1 cellular context compared by ENCODE assay signal in the genomic region with DNA sequence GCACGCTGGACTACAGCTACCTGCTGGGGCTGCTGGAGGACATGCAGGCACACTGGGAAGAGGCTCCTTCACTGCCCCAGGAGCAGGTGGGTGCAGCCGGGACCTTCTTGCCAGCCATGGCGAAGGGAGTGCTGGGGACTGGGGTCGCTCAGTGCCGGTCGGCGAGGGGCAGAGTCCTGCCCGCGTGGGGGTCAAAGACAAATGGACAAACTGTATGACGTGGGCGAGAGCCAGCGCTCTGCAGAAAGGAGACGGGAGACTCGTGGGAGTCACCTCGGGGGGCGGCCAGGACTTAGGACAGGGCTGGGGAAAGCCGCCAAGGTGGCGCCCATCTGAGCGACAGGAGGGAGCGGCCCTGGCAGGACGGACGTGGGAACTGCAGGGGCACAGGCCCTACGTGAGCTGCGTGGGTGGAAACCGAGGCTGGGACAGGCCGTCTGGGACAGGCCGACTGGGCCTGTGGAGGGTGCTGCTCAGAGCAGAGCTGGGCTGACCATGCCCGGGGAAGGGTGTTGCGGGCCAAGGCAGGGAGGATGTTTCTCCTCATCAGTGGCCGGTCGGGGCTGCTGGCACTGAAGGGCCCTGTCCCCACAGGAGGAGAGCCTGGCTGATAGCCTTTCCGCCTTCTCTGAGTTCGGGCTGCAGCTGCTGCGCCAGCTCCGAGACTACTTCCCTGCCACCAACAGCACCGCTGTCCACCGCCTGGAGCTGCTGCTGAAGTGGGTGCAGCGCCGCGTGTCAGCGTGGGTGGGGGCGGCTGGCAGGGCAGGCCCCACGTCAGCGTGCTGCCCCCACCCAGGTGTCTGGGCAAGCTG.
TF ChIP-seq lines count a peak whose summit lies in the region.

No MANE protein-coding gene starts in this region.

TF ChIP-seq in H1, 55 proteins besides CTCF, POLR2A, EP300 and RAD21:
- TF ChIP-seq NRF1 (IDR thresholded peaks at IDR 0.05; ENCODE audit: low read depth, low read length), result no peak
- no peak for TF ChIP-seq E2F6 (IDR thresholded peaks at IDR 0.05)
- no peak for TF ChIP-seq ZNF274 (IDR thresholded peaks at IDR 0.05; ENCODE audit: borderline replicate concordance, extremely low read depth, low read length)
- no peak for TF ChIP-seq KDM5A (IDR thresholded peaks at IDR 0.05; ENCODE audit: low read length)
- TF ChIP-seq, protein P1, sequence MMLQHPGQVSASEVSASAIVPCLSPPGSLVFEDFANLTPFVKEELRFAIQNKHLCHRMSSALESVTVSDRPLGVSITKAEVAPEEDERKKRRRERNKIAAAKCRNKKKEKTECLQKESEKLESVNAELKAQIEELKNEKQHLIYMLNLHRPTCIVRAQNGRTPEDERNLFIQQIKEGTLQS (IDR thresholded peaks at IDR 0.05; ENCODE audit: insufficient read depth, low read depth, low read length), result no peak
- TF ChIP-seq CHD1 (IDR thresholded peaks at IDR 0.05; ENCODE audit: low read depth, low read length), result no peak
- no peak for TF ChIP-seq SP2 (IDR thresholded peaks at IDR 0.05; ENCODE audit: low read length)
- TF ChIP-seq TAF7 (optimal IDR thresholded peaks at IDR 0.05; ENCODE audit: borderline replicate concordance, low read depth, low read length), result no peak
- TF ChIP-seq SIX5 (IDR thresholded peaks at IDR 0.05; ENCODE audit: low read depth, low read length), result no peak
- TF ChIP-seq, protein P2, sequence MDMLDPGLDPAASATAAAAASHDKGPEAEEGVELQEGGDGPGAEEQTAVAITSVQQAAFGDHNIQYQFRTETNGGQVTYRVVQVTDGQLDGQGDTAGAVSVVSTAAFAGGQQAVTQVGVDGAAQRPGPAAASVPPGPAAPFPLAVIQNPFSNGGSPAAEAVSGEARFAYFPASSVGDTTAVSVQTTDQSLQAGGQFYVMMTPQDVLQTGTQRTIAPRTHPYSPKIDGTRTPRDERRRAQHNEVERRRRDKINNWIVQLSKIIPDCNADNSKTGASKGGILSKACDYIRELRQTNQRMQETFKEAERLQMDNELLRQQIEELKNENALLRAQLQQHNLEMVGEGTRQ (IDR thresholded peaks at IDR 0.05; ENCODE audit: low read length), result no peak
- no peak for TF ChIP-seq CTBP2 (IDR thresholded peaks at IDR 0.05; ENCODE audit: borderline replicate concordance, insufficient read depth, insufficient read length, low read length)
- TF ChIP-seq TBP (IDR thresholded peaks at IDR 0.05; ENCODE audit: low read depth, low read length), result no peak
- no peak for TF ChIP-seq TAF1 (IDR thresholded peaks at IDR 0.05; ENCODE audit: low read depth, low read length)
- TF ChIP-seq SAP30 (IDR thresholded peaks at IDR 0.05; ENCODE audit: insufficient read depth, insufficient replicate concordance, low read length), result no peak
- no peak for TF ChIP-seq CBX5 (IDR thresholded peaks at IDR 0.05; ENCODE audit: low read depth, low read length)
- TF ChIP-seq JUN (IDR thresholded peaks at IDR 0.05; ENCODE audit: low read depth, low read length), result no peak
- no peak for TF ChIP-seq NANOG (IDR thresholded peaks at IDR 0.05; ENCODE audit: insufficient read depth, low read depth, low read length, poor library complexity, severe bottlenecking)
- TF ChIP-seq GABPA (IDR thresholded peaks at IDR 0.05; ENCODE audit: borderline replicate concordance, insufficient read depth, low read length), result no peak
- TF ChIP-seq JUND (IDR thresholded peaks at IDR 0.05; ENCODE audit: low read length), result no peak
- TF ChIP-seq GTF2F1 (IDR thresholded peaks at IDR 0.05; ENCODE audit: borderline replicate concordance, low read depth, low read length), result no peak
TF ChIP-seq in H1: peak in this region for 0.
